19 cellular contexts compared by ENCODE assay signal in the genomic region with DNA sequence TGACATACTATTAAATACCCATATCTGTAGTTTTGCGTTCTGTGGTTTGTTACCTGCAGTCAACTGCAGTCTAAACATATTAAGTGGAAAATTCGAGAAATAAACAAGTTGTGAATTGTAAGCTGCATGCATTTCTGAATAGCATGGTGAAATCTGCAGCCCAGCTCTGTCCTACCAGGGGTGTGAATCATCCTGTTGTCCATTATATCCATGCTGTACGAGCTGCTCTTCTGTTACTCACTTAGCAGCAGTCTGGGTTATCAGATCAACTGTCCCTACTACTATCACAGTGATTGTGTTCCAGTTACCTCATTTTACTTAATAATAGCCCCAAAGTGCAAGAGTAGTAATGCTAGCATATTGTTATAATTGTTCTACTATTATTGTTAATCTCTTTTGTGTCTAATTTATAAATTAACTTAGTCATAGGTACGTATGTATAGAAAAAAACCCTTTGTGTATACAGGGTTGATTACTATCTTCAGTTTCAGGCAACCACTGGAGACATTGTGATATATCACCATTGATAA.
DNase-seq lines count a peak whose midpoint lies in the region; ATAC-seq, FAIRE-seq and TF ChIP-seq lines count a peak whose summit lies in the region.
"Had no signal": no experiment of that assay in that cellular context is flagged by ENCODE, and none has a peak within 500 bp of the region (broad histone marks: within the 10 kb centered on the region; RNA-seq: fewer than 3 reads in every experiment).

No MANE protein-coding gene starts in this region.

- no peaks in the 10 kb centered on the region for H3K36me3 ChIP-seq in HepG2 (replicated peaks in 1 of 2; ENCODE audit: control insufficient read depth in 1 of 2, insufficient read depth in 2 of 2, low read length in 2 of 2)
- H3K36me3 ChIP-seq: suprapubic skin had no signal

- TF ChIP-seq EP300 in HepG2 (IDR thresholded peaks at IDR 0.05; ENCODE audit: low read depth in 2 of 2, low read length in 2 of 2) (no peak), HepG2 (CRISPR knock-in tag; IDR thresholded peaks at IDR 0.05; ENCODE audit: borderline replicate concordance) (no peak)

- H2AFZ ChIP-seq in HepG2 (ENCODE audit: low read length), result no peak overlapping the region

- WGBS in HepG2 (ENCODE audit: low lambda C conversion rate), result under 1% methylated on average over 4 of the region's 4 CpGs

- H3K27ac ChIP-seq in HepG2 (ENCODE audit: extremely low read length, insufficient read depth, low read length), result no peak overlapping the region
- H3K27ac ChIP-seq: suprapubic skin, VCaP had no signal

- BruUV-seq in HepG2 (replicated peaks; lab: Mats Ljungman, UMichigan), result no TSS peak

- TF ChIP-seq POLR2A in HepG2 (IDR thresholded peaks at IDR 0.05; ENCODE audit: insufficient read depth in 1 of 2, low read depth in 2 of 2, low read length in 2 of 2), result no peak

- peak; percentile 16 for DNase-seq in AG10803 (ENCODE audit: low read depth)
- DNase-seq in LHCN-M2 (ENCODE audit: low read depth), result peak; percentile 44
- peak; percentile 36 to 68 for DNase-seq in cardiac fibroblast (ENCODE audit: low read depth in 2 of 2)
- DNase-seq in iris pigment epithelial cell (ENCODE audit: low read depth), result peak; percentile 85
- no peak for DNase-seq in left lobe of liver (ENCODE audit: low spot score)
- no peak for DNase-seq in kidney glomerular epithelial cell (lab: John Stamatoyannopoulos, UW)
- DNase-seq in HepG2 (ENCODE audit: low spot score), result no peak
- DNase-seq: activated CD4-positive, alpha-beta T cell treated with anti-CD3 and anti-CD28 coated beads, Interleukin-2, amount 50 U/mL, for 48 hours; activated naive CD4-positive, alpha-beta T cell treated with Interleukin-2 at 50 U/mL for 16 hours; DMS 273 treated with DMSO at 0.1 percent for 48 hours; H7; Kasumi-1; left ventricle myocardium superior; NCI-H1436 treated with DMSO at 0.1 percent for 48 hours; stimulated activated CD4-positive, alpha-beta T cell treated with anti-CD3 and anti-CD28 coated beads, Interleukin-2, amount 100 ng/mL, for 48 hours; T-helper 1 cell had no signal

- H3K9ac ChIP-seq in HepG2 (ENCODE audit: insufficient read depth, low read depth, low read length), result no peak overlapping the region

- ATAC-seq in HG03571 (IDR thresholded peaks at IDR 0.05; ENCODE audit: unreplicated experiment) (no peak), left lobe of liver (no peak), HepG2 (no peak)
- ATAC-seq: left ventricle myocardium superior had no signal

- no peaks in the 10 kb centered on the region for H3K27me3 ChIP-seq in HepG2 (ENCODE audit: control insufficient read depth in 1 of 2, insufficient read depth in 2 of 2, low read length in 2 of 2)
- H3K27me3 ChIP-seq: suprapubic skin had no signal

- CTCF ChIA-PET in HepG2 (lab: Yijun Ruan, JAX; ENCODE audit: low intra/inter-chr PET ratio, low total read pairs), result no interaction called here

- no peaks in the 10 kb centered on the region for H4K20me1 ChIP-seq in HepG2 (ENCODE audit: insufficient read depth, low read length)

- H3K4me3 ChIP-seq in AG10803 (ENCODE audit: low read length) (no peak overlapping the region), cardiac fibroblast (replicated peaks in 1 of 2; ENCODE audit: low read depth in 2 of 2, low read length in 2 of 2) (no peak overlapping the region), HepG2 (replicated peaks in 1 of 3; ENCODE audit: insufficient read depth in 1 of 3, low read depth in 2 of 3, low read length in 3 of 3) (no peak overlapping the region)
- H3K4me3 ChIP-seq: suprapubic skin had no signal

- in situ Hi-C loops in HepG2 (cut with HindIII; ENCODE audit: extremely low pct_ligation_motif_present, low pct_unique_long_range_greater_than_20kb), result no loop called here

- no peak for FAIRE-seq in HepG2 (lab: Jason Lieb, UNC)

- POLR2A ChIA-PET in HepG2 (lab: Yijun Ruan, JAX), result no interaction called here

- H3K4me1 ChIP-seq in HepG2 (ENCODE audit: insufficient read depth, low read length), result no peaks in the 10 kb centered on the region
- H3K4me1 ChIP-seq: suprapubic skin had no signal

- TF ChIP-seq RAD21 in HepG2 (CRISPR knock-in tag; IDR thresholded peaks at IDR 0.05), result no peak

- no peaks in the 10 kb centered on the region for H3K9me3 ChIP-seq in HepG2 (ENCODE audit: low read length)
- H3K9me3 ChIP-seq: suprapubic skin had no signal

- no peaks in the 10 kb centered on the region for H3K79me2 ChIP-seq in HepG2 (ENCODE audit: insufficient read depth, low read length)

- TF ChIP-seq CTCF in AG10803 (conservative IDR thresholded peaks at IDR 0.05; ENCODE audit: low read length), result no peak
- TF ChIP-seq CTCF in cardiac fibroblast (IDR thresholded peaks at IDR 0.05; ENCODE audit: low read depth, low read length), result no peak
- TF ChIP-seq CTCF in HepG2 (CRISPR knock-in tag; IDR thresholded peaks at IDR 0.05), result no peak

- intact Hi-C loops in HepG2 (cut with micrococcal nuclease; ENCODE audit: unreplicated experiment), result no loop called here

- H3K4me2 ChIP-seq in HepG2 (ENCODE audit: low read depth, low read length), result no peak overlapping the region

TF ChIP-seq in HepG2, 621 proteins besides CTCF, POLR2A, EP300 and RAD21:
- no peak for TF ChIP-seq TOPORS (CRISPR knock-in tag; IDR thresholded peaks at IDR 0.05)

Comparison
In these comparisons a context has a peak if more than half of its experiments do, and no peak if none do; other contexts are left out.
1. DNase-seq: peak in AG10803 (single experiment), LHCN-M2 (single experiment), cardiac fibroblast (2 of 2) and iris pigment epithelial cell (single experiment); none in left lobe of liver (single experiment), kidney glomerular epithelial cell (single experiment) and HepG2 (single experiment).